9 cellular contexts compared by ENCODE assay signal in the genomic region with DNA sequence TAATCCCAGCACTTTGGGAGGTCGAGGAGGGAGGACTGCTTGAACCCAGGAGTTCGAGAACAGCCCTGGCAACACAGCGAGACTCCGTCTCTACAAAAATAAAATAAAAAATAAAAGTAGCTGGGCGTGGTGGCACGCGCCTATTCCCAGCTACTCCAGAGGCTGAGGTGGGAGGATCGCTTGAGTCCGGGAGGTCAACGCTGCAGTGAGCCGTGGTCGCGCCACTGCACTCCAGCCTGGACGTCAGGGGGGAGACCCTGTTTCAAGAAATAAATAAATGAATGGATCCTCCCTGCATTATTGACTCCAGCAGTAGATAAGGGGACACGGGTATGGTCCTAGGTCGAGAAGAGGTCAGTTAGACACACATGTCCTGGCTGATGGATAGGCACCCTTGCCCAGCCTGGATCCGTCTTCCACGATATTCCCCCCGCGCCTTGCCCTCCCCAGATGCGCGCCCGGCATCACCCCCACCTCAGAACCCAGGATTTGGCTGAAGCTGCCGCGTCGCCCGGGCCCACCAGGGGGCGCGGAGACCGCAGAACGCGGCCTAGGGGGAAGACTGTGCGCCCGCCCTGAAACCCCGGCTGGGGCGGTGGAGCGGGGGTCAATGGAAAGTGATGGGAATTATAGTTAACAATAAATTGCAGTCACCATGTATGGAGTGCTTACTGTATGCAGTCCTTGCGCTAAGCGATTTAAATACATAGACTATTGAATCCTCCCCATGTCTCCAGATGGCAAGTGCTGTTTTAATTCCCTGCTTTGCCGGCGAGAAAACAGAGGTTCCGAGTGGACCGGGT. TPM values are rescaled to one million over a fixed set of nuclear protein-coding genes. Genes with fewer than 3 reads are reported as not detected.
DNase-seq lines count a peak whose midpoint lies in the region; ATAC-seq and TF ChIP-seq lines count a peak whose summit lies in the region.
"Had no signal": no experiment of that assay in that cellular context is flagged by ENCODE, and none has a peak within 500 bp of the region (broad histone marks: within the 10 kb centered on the region; RNA-seq: fewer than 3 reads in every experiment).

No MANE protein-coding gene starts in this region.

- no peaks in the 10 kb centered on the region for H3K9me3 Mint-ChIP-seq in HFFc6

- H3K36me3 Mint-ChIP-seq in HFFc6 (ENCODE audit: low read depth) = no peaks in the 10 kb centered on the region

- no peak for TF ChIP-seq POLR2A in right lobe of liver (IDR thresholded peaks at IDR 0.05)

- intact Hi-C loops in right lobe of liver (cut with DNase I) = loop anchor here in 1 of 2 donors (10.0 kb wide), 1 partner anchor 53 kb away; a partner anchor contains a TSS

- H3K4me1 Mint-ChIP-seq in HFFc6 (ENCODE audit: low read depth) = peaks cover 51% of the 10 kb centered on the region

- peak overlapping the region; percentile 82 to 85 for H3K9ac ChIP-seq in duodenal mucosa (ENCODE audit: low read depth in 1 of 2, low read length in 2 of 2)

- H3K27me3 Mint-ChIP-seq in HFFc6 (ENCODE audit: insufficient read depth) = no peaks in the 10 kb centered on the region; the same call in 1 of the 2 replicates

- H3K36me3 ChIP-seq in duodenal mucosa (ENCODE audit: control insufficient read depth in 1 of 2, insufficient read depth in 2 of 2, low read length in 2 of 2) (peaks cover 0 to 3% of the 10 kb centered on the region in 2 donors), right lobe of liver (no peaks in the 10 kb centered on the region)

- H3K27me3 ChIP-seq in duodenal mucosa (ENCODE audit: control insufficient read depth in 1 of 2, insufficient read depth in 2 of 2, low read length in 2 of 2) = no peaks in the 10 kb centered on the region
- H3K27me3 ChIP-seq in right lobe of liver = no peaks in the 10 kb centered on the region

- H3K27ac ChIP-seq in duodenal mucosa (ENCODE audit: low read depth, low read length) = peak overlapping the region; percentile 88
- peak overlapping the region; percentile 72 to 94 (median 79) for H3K27ac ChIP-seq in right lobe of liver

- H3K4me1 ChIP-seq in duodenal mucosa (ENCODE audit: control insufficient read depth in 1 of 2, insufficient read depth in 2 of 2, low read length in 2 of 2) (peaks cover 29 to 30% of the 10 kb centered on the region in 2 donors), right lobe of liver (peaks cover 0 to 15% (median 3%) of the 10 kb centered on the region in 4 donors)

- H3K9me3 ChIP-seq in duodenal mucosa (ENCODE audit: control insufficient read depth in 1 of 2, low read length in 2 of 2) = no peaks in the 10 kb centered on the region
- H3K9me3 ChIP-seq in right lobe of liver = no peaks in the 10 kb centered on the region

- H3K27ac Mint-ChIP-seq in HFFc6 = peak overlapping the region; percentile 95

- DNase-seq in COR-L47 (lab: John Stamatoyannopoulos, UW) = peak; percentile 82
- DNase-seq in HFFc6 = peak; percentile 63
- peak; percentile 82 for DNase-seq in NCI-H510A treated with DMSO at 0.1 percent for 48 hours (lab: John Stamatoyannopoulos, UW)
- DNase-seq in activated CD4-positive, alpha-beta T cell treated with anti-CD3 and anti-CD28 coated beads, Interleukin-2, amount 50 U/mL, for 1 hour = peak; percentile 78
- DNase-seq in right lobe of liver = peak; percentile 82 to 86 (median 85)
- DNase-seq in stimulated activated CD4-positive, alpha-beta T cell treated with anti-CD3 and anti-CD28 coated beads, Interleukin-4, amount 100 ng/mL, for 4 hours = peak; percentile 74 to 83

- H3K4me3 Mint-ChIP-seq in HFFc6 = peak overlapping the region; percentile 91

- H3K4me3 ChIP-seq in duodenal mucosa (ENCODE audit: low read depth in 1 of 2, low read length in 2 of 2) = peak overlapping the region; percentile 76 to 84
- peak overlapping the region; percentile 56 to 69 (median 60) for H3K4me3 ChIP-seq in right lobe of liver

- 7% methylated on average over 41 of the region's 43 CpGs for WGBS in right lobe of liver (ENCODE audit: insufficient coverage, low coverage, low lambda C conversion rate, missing lambda C conversion rate)

- ATAC-seq in right lobe of liver (peak; percentile 54 to 63 (median 60)), HG02884 (IDR thresholded peaks at IDR 0.05; ENCODE audit: unreplicated experiment) (no peak)

- peak; percentile 98 for TF ChIP-seq CTCF in HFFc6 (IDR thresholded peaks at IDR 0.05)
- TF ChIP-seq CTCF in right lobe of liver (IDR thresholded peaks at IDR 0.05) = peak; percentile 96 to 98 (median 96)

RNA-seq across cellular contexts. Expression of a gene that starts 2.1 kb away (rescaled TPM):
- total RNA-seq in HFFc6 (2021; fragmentation: NEBNext Ultra II Directional; extraction: Animal tissue kit (Norgen Biotek cat#: 25700)) = 10 to 100 TPM; 10.5 to 13.8 (median 11.5) TPM
- total RNA-seq in right lobe of liver = 10 to 100 TPM; 16.6 to 34.5 (median 17.6) TPM

RNA-seq across cellular contexts. Expression of a gene that starts 13.9 kb away (rescaled TPM):
- 10 to 100 TPM; 52.1 to 89.2 (median 83.8) TPM for total RNA-seq in HFFc6 (2021; fragmentation: NEBNext Ultra II Directional; extraction: Animal tissue kit (Norgen Biotek cat#: 25700))
- total RNA-seq in right lobe of liver = 100 to 1,000 TPM in 2 of 6 experiments, 10 to 100 TPM in 4; 10.2 to 378 (median 66.0) TPM

RNA-seq across cellular contexts. Expression of a gene that starts 24.2 kb away (rescaled TPM):
- 100 to 1,000 TPM; 214 to 269 (median 229) TPM for total RNA-seq in HFFc6 (2021; fragmentation: NEBNext Ultra II Directional; extraction: Animal tissue kit (Norgen Biotek cat#: 25700))
- total RNA-seq in right lobe of liver = 100 to 1,000 TPM; 164 to 466 (median 202) TPM

RNA-seq across cellular contexts. Expression of a gene that starts 24.5 kb away (rescaled TPM):
- 10 to 100 TPM; 14.1 to 30.3 (median 25.6) TPM for total RNA-seq in HFFc6 (2021; fragmentation: NEBNext Ultra II Directional; extraction: Animal tissue kit (Norgen Biotek cat#: 25700))
- total RNA-seq in right lobe of liver = 1 to 10 TPM in 3 of 6 experiments, under 1 TPM in 2, not detected in 1; 0.62 to 2.0 (median 1.2) TPM

RNA-seq across cellular contexts. Expression of a gene that starts 25.8 kb away (rescaled TPM):
- total RNA-seq in HFFc6 (2021; fragmentation: NEBNext Ultra II Directional; extraction: Animal tissue kit (Norgen Biotek cat#: 25700)) = not detected
- not detected for total RNA-seq in right lobe of liver
- total RNA-seq: T-helper 2 cell treated with Interferon-gamma antibody and Interleukin-4, amounts not matched to agents 100 ng/mL and 5 ng/mL, for 36 hours had no signal
